In the genomic region with DNA sequence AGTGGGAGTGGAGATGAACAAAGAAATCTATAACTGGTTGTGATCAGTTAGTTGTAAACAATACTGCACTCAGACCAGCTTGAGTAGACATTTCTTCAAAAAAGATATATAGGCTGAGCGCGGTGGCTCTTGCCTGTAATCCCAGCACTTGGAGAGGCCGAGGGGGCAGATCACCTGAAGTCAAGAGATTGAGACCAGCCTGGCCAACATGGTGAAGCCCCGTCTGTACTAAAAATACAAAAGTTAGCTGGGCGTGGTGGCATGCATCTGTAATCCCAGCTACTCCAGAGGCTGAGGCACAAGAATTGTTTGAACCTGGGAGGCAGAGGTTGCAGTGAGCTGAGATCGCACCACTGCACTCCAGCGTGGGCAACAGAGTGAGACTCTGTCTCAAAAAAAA, we compare ENCODE assay signal across 3 cellular contexts. TPM values are rescaled to one million over a fixed set of nuclear protein-coding genes. Genes with fewer than 3 reads are reported as not detected.
"Had no signal": no experiment of that assay in that cellular context is flagged by ENCODE, and none has a peak within 500 bp of the region (broad histone marks: within the 10 kb centered on the region; RNA-seq: fewer than 3 reads in every experiment).

No MANE protein-coding gene starts in this region.

RNA-seq across cellular contexts. Expression of a gene that starts 26.9 kb away (rescaled TPM):
- total RNA-seq: GM23248, H4, HFFc6 had no signal
